Comparison of ENCODE assay signal across 8 cellular contexts in the genomic region with DNA sequence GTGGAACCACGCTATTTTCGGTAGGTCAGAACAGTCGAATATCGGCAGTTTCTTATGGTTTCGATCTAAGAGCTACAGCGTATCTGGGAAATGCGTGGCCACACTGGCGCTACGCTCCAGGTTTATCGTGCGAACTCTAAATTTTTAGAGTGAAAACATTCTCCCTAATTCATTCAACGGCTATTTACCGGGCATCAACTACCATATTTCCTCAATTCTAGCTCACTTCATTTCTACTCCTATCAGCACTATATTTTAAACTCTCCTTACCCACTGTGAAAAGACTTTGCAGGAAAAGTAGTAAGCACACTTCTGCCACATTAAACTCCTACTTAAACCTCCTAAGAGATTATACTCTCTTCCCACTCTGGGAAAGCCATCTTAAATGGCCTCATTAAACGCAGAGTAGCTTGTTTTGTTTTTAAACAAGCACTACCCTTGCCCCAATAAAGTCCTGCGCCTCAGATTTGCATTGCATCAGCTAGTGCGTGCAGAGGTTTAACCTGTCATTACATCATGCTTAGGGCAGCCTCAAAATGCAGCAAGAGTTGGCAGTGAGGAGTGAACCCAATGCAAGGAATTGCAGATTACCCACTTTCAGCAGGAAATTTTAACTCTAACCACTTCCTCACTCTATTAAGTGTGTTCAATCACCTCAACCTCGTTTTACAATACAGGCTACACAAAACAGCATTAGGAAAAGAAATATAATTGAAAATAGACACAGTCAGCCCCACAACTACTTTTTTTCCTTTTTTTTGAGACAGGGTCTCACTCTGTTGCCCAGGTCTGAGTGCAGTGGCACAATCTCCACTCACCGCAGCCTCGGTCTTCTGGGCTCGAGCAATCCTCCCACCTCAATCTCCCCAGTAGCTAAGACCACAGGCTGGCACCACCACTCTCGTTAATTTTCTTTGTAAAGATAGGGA. TPM values are rescaled to one million over a fixed set of nuclear protein-coding genes. Genes with fewer than 3 reads are reported as not detected.
DNase-seq lines count a peak whose midpoint lies in the region; ATAC-seq and TF ChIP-seq lines count a peak whose summit lies in the region.

No MANE protein-coding gene starts in this region.

- H3K27ac ChIP-seq in hepatocyte (peak overlapping the region; percentile 97), sigmoid colon (peak overlapping the region; percentile 85 to 93 (median 89))

- 17% methylated on average over 21 of the region's 21 CpGs for WGBS in hepatocyte (ENCODE audit: low lambda C conversion rate, missing lambda C conversion rate)
- WGBS in sigmoid colon, 2 donors = 16 to 17% methylated on average over 21 of the region's 21 CpGs

- peak; percentile 47; the same call in 1 of the 2 replicates for TF ChIP-seq POLR2A in Raji (IDR thresholded peaks at IDR 0.05; ENCODE audit: insufficient read depth, low read depth, low read length)
- no peak for TF ChIP-seq POLR2A in sigmoid colon (IDR thresholded peaks at IDR 0.05)

- H3K4me1 ChIP-seq in hepatocyte (ENCODE audit: insufficient read depth) (peaks cover 28% of the 10 kb centered on the region), sigmoid colon (peaks cover 0 to 60% (median 41%) of the 10 kb centered on the region in 4 donors)

- intact Hi-C loops in sigmoid colon (cut with DNase I) = loop anchor here (2.0 to 5.0 kb wide), 2 partner anchors 18 to 241 kb away; partner anchors contain the start of gene SIAH1

- no peaks in the 10 kb centered on the region for H3K9me3 ChIP-seq in hepatocyte (ENCODE audit: low read depth)
- no peaks in the 10 kb centered on the region for H3K9me3 ChIP-seq in sigmoid colon

- H4K20me1 ChIP-seq in hepatocyte (ENCODE audit: insufficient read depth, poor library complexity, severe bottlenecking) = peaks cover 90% of the 10 kb centered on the region

- peak; percentile 59 for ATAC-seq in GM19468 (IDR thresholded peaks at IDR 0.05; ENCODE audit: extremely low read depth, unreplicated experiment)
- ATAC-seq in HG03565 (IDR thresholded peaks at IDR 0.05; ENCODE audit: unreplicated experiment) = peak; percentile 51

- no peaks in the 10 kb centered on the region for H3K9me2 ChIP-seq in hepatocyte (replicated peaks; ENCODE audit: insufficient read depth)

- H2AFZ ChIP-seq in hepatocyte = peak overlapping the region; percentile 35

- no peaks in the 10 kb centered on the region for H3K27me3 ChIP-seq in hepatocyte
- H3K27me3 ChIP-seq in sigmoid colon = no peaks in the 10 kb centered on the region

- no peak for TF ChIP-seq CTCF in hepatocyte (IDR thresholded peaks at IDR 0.05; ENCODE audit: poor library complexity)
- TF ChIP-seq CTCF in sigmoid colon (IDR thresholded peaks at IDR 0.05) = no peak

- peak overlapping the region; percentile 73 for H3K4me3 ChIP-seq in hepatocyte
- H3K4me3 ChIP-seq in sigmoid colon = peak overlapping the region; percentile 64 to 70 (median 65)

- peaks cover 97% of the 10 kb centered on the region for H3K79me2 ChIP-seq in hepatocyte

- no peaks in the 10 kb centered on the region for H3K36me3 ChIP-seq in hepatocyte (replicated peaks; ENCODE audit: insufficient read depth, low read depth)
- H3K36me3 ChIP-seq in sigmoid colon = peaks cover 0 to 6% (median 2%) of the 10 kb centered on the region in 4 donors

- peak; percentile 70 for DNase-seq in Daoy (ENCODE audit: low read depth)
- DNase-seq in amniotic epithelial cell (ENCODE audit: low read depth) = peak; percentile 88
- peak; percentile 73 for DNase-seq in hepatocyte (ENCODE audit: low spot score)
- peak; percentile 79 for DNase-seq in sigmoid colon
- DNase-seq in Ammon's horn (ENCODE audit: low spot score) = no peak

- no peak for TF ChIP-seq EP300 in sigmoid colon (IDR thresholded peaks at IDR 0.05)

- H3K4me2 ChIP-seq in hepatocyte = peak overlapping the region; percentile 91

RNA-seq across cellular contexts. Expression of gene SIAH1, which starts 18.8 kb away (rescaled TPM):
- total RNA-seq in Daoy (2014; rRNA removed; shearing (Covaris generic)) = 16.4 and 20.2 TPM in 2 replicates
- total RNA-seq in hepatocyte = 40.3 and 45.5 TPM in 2 replicates
- polyA plus RNA-seq in hepatocyte = 38.8 and 39.2 TPM in 2 replicates
- 10 to 100 TPM; 23.5 to 37.4 (median 29.9) TPM for total RNA-seq in sigmoid colon
- polyA plus RNA-seq in sigmoid colon = 10 to 100 TPM; 18.1 to 34.2 (median 21.5) TPM
